ENCODE assay signal across 8 cellular contexts in the genomic region with DNA sequence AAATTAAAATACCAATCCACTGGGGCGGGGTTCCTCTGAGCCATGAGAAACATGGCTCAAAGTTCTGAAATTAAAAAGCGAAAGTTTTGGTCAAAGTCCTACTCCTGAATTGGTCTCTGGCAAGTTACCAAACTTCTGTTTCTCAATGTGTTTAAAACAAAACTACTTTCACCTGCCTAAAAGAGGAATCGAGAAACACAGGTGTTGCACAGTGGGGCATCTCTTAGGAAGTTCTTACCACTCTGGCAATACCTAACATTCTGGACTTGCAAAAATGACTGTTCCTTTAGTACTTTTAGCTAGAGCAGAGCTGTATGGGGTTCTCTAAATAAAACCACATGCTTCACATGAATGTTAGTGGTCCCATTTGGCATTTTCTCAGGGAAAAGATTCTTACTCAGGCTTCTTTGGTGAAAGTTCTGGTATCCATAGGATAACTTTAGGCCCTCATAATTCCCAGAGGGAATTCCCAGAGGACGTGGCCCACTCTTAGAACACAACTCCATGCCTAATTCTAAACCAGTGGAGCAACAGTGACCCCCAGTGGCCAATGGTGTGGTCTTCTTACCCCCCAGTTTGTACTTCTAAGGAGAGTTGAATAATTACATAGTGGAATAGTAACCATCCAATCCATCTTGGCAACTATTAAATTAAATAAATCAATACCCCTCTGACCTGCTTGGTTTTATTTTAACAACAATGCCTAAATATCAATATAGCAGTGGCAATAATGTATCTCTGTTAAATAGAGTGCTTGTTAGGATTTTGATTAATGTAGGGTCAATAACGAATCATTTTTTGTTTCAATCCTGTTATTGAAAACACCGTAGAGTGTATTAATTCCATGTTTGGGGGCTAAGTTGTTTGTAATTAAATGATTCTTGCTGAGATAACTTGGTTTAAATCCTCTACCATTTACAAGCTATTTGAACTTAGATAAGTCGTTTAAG. TPM values are rescaled to one million over a fixed set of nuclear protein-coding genes. Genes with fewer than 3 reads are reported as not detected.
DNase-seq lines count a peak whose midpoint lies in the region; ATAC-seq and TF ChIP-seq lines count a peak whose summit lies in the region.

No MANE protein-coding gene starts in this region.

- H3K4me1 ChIP-seq in mucosa of descending colon (ENCODE audit: low read depth) (no peaks in the 10 kb centered on the region), transverse colon (peaks cover 4 to 28% (median 8%) of the 10 kb centered on the region in 4 donors)

- H3K27ac ChIP-seq in transverse colon: peak overlapping the region in 3 of 4 donors; percentile 46 to 57 (median 49)

- intact Hi-C loops in mucosa of descending colon (cut with DNase I, micrococcal nuclease) (no loop called here), transverse colon (cut with DNase I; ENCODE audit: low total_unique reads) (loop anchor here (5.0 kb wide), 1 partner anchor 690 kb away; no protein-coding TSS in a partner anchor)

- in situ Hi-C loops in transverse colon (cut with MboI; ENCODE audit: low pct_ligation_motif_present in 1 of 4, low pct_unique_long_range_greater_than_20kb in 1 of 4, low sequenced_read_pairs in 3 of 4): no loop called here

- no peak for TF ChIP-seq EP300 in transverse colon (IDR thresholded peaks at IDR 0.05; ENCODE audit: low read depth)

- TF ChIP-seq CTCF in GM12873 (IDR thresholded peaks at IDR 0.05; ENCODE audit: insufficient read depth, low read depth, low read length, missing control alignments) (peak; percentile 73), WI38 (IDR thresholded peaks at IDR 0.05; ENCODE audit: low read depth, low read length) (peak; percentile 74), mucosa of descending colon (IDR thresholded peaks at IDR 0.05) (peak; percentile 17), transverse colon (IDR thresholded peaks at IDR 0.05) (peak; percentile 69 to 77 (median 75))

- DNase-seq in AG08396 (ENCODE audit: low spot score): peak; percentile 37
- DNase-seq in NAMALWA (ENCODE audit: low spot score): peak; percentile 88
- DNase-seq in effector CD8-positive, alpha-beta T cell (lab: John Stamatoyannopoulos, UW): peak; percentile 45
- DNase-seq in mucosa of descending colon: peak in 2 of 3 donors; percentile 61 to 91
- DNase-seq in transverse colon: peak; percentile 79

- H3K36me3 ChIP-seq in mucosa of descending colon (ENCODE audit: low read depth) (no peaks in the 10 kb centered on the region), transverse colon (no peaks in the 10 kb centered on the region)

- H3K4me3 ChIP-seq in WI38 (ENCODE audit: low read depth, low read length) (no peak overlapping the region), mucosa of descending colon (no peak overlapping the region), transverse colon (no peak overlapping the region)

- no peaks in the 10 kb centered on the region for H3K27me3 ChIP-seq in transverse colon

- TF ChIP-seq POLR2A in transverse colon (IDR thresholded peaks at IDR 0.05): no peak

- ATAC-seq in HG02588 (IDR thresholded peaks at IDR 0.05; ENCODE audit: unreplicated experiment) (peak; percentile 99), mucosa of descending colon (peak; percentile 92)

- WGBS in transverse colon (ENCODE audit: low coverage in 1 of 2), 2 donors: 51 to 60% methylated on average over 6 to 7 of the region's 7 CpGs

- H3K9me3 ChIP-seq in mucosa of descending colon (no peaks in the 10 kb centered on the region), transverse colon (no peaks in the 10 kb centered on the region)

RNA-seq across cellular contexts. Expression of gene BMP3, which starts 21.9 kb away (rescaled TPM):
- total RNA-seq in mucosa of descending colon: 10 to 100 TPM; 20.9 to 67.9 (median 39.6) TPM
- total RNA-seq in transverse colon: 10 to 100 TPM in 3 of 4 donors, 1 to 10 TPM in 1; 4.0 to 78.8 (median 44.9) TPM

Comparison
In these comparisons a context has a peak if more than half of its experiments do, and no peak if none do; other contexts are left out.
1. DNase-seq: peak in every context shown above with its lines; median percentile 88 in NAMALWA; 79 in transverse colon; 76 in mucosa of descending colon; 45 in effector CD8-positive, alpha-beta T cell; 37 in AG08396.
2. CTCF ChIP-seq: peak in every context shown above with its lines; median percentile 75 in transverse colon; 74 in WI38; 73 in GM12873; 17 in mucosa of descending colon.